In genomic region chr14:105945891-105946290, GRCh38 we compare ENCODE assay signal across 10 cellular contexts.
DNase-seq lines count a peak whose midpoint lies in the region; ATAC-seq and TF ChIP-seq lines count a peak whose summit lies in the region.
"Had no signal": no experiment of that assay in that cellular context is flagged by ENCODE, and none has a peak within 500 bp of the region (broad histone marks: within the 10 kb centered on the region; RNA-seq: fewer than 3 reads in every experiment).

No MANE protein-coding gene starts in this region.

- H3K9me3 ChIP-seq in left ventricle myocardium inferior (replicated peaks), result peaks cover 2% of the 10 kb centered on the region
- H3K9me3 ChIP-seq in upper lobe of right lung, result no peaks in the 10 kb centered on the region

- DNase-seq in left ventricle myocardium inferior (no peak), Right ventricle myocardium superior (no peak), NB4 (ENCODE audit: low read depth) (peak; percentile 55), upper lobe of right lung (no peak), DMS53 treated with DMSO at 0.1 percent for 48 hours (lab: John Stamatoyannopoulos, UW; ENCODE audit: unreplicated experiment) (no peak), SHP77 treated with DMSO at 0.1 percent for 48 hours (lab: John Stamatoyannopoulos, UW) (no peak)
- DNase-seq in activated CD4-positive, alpha-beta T cell treated with anti-CD3 and anti-CD28 coated beads, Interleukin-2, amount 50 U/mL, for 1 hour, result peak; percentile 17
- DNase-seq: activated B cell treated with CpG ODN at 0.5 μM for 24 hours; CD8-positive, alpha-beta memory T cell had no signal

- H3K27ac ChIP-seq in left ventricle myocardium inferior (replicated peaks) (no peak overlapping the region), upper lobe of right lung (no peak overlapping the region)

- H3K27me3 ChIP-seq in left ventricle myocardium inferior (ENCODE audit: low read depth) (peaks cover 45% of the 10 kb centered on the region), upper lobe of right lung (no peaks in the 10 kb centered on the region)

- peak; percentile 12 for TF ChIP-seq CTCF in left ventricle myocardium inferior (IDR thresholded peaks at IDR 0.05; ENCODE audit: borderline replicate concordance)
- TF ChIP-seq CTCF in NB4 (IDR thresholded peaks at IDR 0.05; ENCODE audit: low read depth, low read length), result peak; percentile 34
- peak; percentile 23 for TF ChIP-seq CTCF in upper lobe of right lung (IDR thresholded peaks at IDR 0.05)

- H3K36me3 ChIP-seq in left ventricle myocardium inferior (no peaks in the 10 kb centered on the region), upper lobe of right lung (no peaks in the 10 kb centered on the region)

- TF ChIP-seq POLR2A in NB4 (IDR thresholded peaks at IDR 0.05; ENCODE audit: extremely low read depth, insufficient read length), result no peak

- no peak overlapping the region for H3K4me3 ChIP-seq in left ventricle myocardium inferior
- no peak overlapping the region for H3K4me3 ChIP-seq in NB4 (ENCODE audit: low read depth, low read length)
- H3K4me3 ChIP-seq in upper lobe of right lung, result no peak overlapping the region

- ATAC-seq in Right ventricle myocardium superior (ENCODE audit: poor library complexity) (no peak), upper lobe of right lung (peak; percentile 27), GM18498 (IDR thresholded peaks at IDR 0.05; ENCODE audit: unreplicated experiment) (no peak)

- H3K4me1 ChIP-seq in left ventricle myocardium inferior (no peaks in the 10 kb centered on the region), upper lobe of right lung (no peaks in the 10 kb centered on the region)

- intact Hi-C loops in left ventricle myocardium inferior (cut with micrococcal nuclease), result no loop called here
- intact Hi-C loops in Right ventricle myocardium superior (cut with DNase I), result loop anchor here (10.0 kb wide), 1 partner anchor 271 kb away; no protein-coding TSS in a partner anchor
- intact Hi-C loops in upper lobe of right lung (cut with DNase I), result no loop called here

Comparison
In these comparisons a context has a peak if more than half of its experiments do, and no peak if none do; other contexts are left out.
1. DNase-seq: peak in NB4 (single experiment) and activated CD4-positive, alpha-beta T cell treated with anti-CD3 and anti-CD28 coated beads, Interleukin-2, amount 50 U/mL, for 1 hour (single experiment); none in left ventricle myocardium inferior (single experiment), Right ventricle myocardium superior (single experiment), upper lobe of right lung (single experiment), DMS53 treated with DMSO at 0.1 percent for 48 hours (single experiment) and SHP77 treated with DMSO at 0.1 percent for 48 hours (single experiment).
2. Peak in every context shown above with its lines, with median percentiles within 50 percentile points of each other: CTCF ChIP-seq.